In genomic region chr7:135159359-135160087, GRCh38 we compare ENCODE assay signal across 9 cellular contexts. TPM values are rescaled to one million over a fixed set of nuclear protein-coding genes. Genes with fewer than 3 reads are reported as not detected.
DNase-seq lines count a peak whose midpoint lies in the region; ATAC-seq and TF ChIP-seq lines count a peak whose summit lies in the region.
"Had no signal": no experiment of that assay in that cellular context is flagged by ENCODE, and none has a peak within 500 bp of the region (broad histone marks: within the 10 kb centered on the region; RNA-seq: fewer than 3 reads in every experiment).

No MANE protein-coding gene starts in this region.

- peaks cover 54% of the 10 kb centered on the region for H3K4me1 Mint-ChIP-seq in stimulated activated naive CD8-positive, alpha-beta T cell treated with anti-CD3 and anti-CD28 coated beads, Interleukin-15, Interleukin-2, amounts not matched to agents 100 ng/mL and 50 ng/mL, for 24 hours (ENCODE audit: low read depth)
- H3K4me1 Mint-ChIP-seq in activated T-helper 1 cell treated with anti-CD3 and anti-CD28 coated beads, Interleukin-12 subunit alpha, Interleukin-12 subunit beta, Interleukin-2, Interleukin-4 antibody, amounts not matched to agents 30 ng/mL and 10 ng/mL and 1 ng/mL, durations not matched to agents 14 hours and 24 hours and 36 hours (ENCODE audit: low read depth) = peaks cover 44% of the 10 kb centered on the region
- peaks cover 26% of the 10 kb centered on the region for H3K4me1 Mint-ChIP-seq in WTC11

- no peaks in the 10 kb centered on the region for H3K27me3 Mint-ChIP-seq in stimulated activated naive CD8-positive, alpha-beta T cell treated with anti-CD3 and anti-CD28 coated beads, Interleukin-15, Interleukin-2, amounts not matched to agents 100 ng/mL and 50 ng/mL, for 24 hours
- no peaks in the 10 kb centered on the region for H3K27me3 Mint-ChIP-seq in activated T-helper 1 cell treated with anti-CD3 and anti-CD28 coated beads, Interleukin-12 subunit alpha, Interleukin-12 subunit beta, Interleukin-2, Interleukin-4 antibody, amounts not matched to agents 30 ng/mL and 10 ng/mL and 1 ng/mL, durations not matched to agents 14 hours and 24 hours and 36 hours (ENCODE audit: insufficient read depth)
- peaks cover 5% of the 10 kb centered on the region for H3K27me3 Mint-ChIP-seq in WTC11 (ENCODE audit: low read depth)

- intact Hi-C loops in activated T-helper 1 cell treated with anti-CD3 and anti-CD28 coated beads, Interleukin-12 subunit alpha, Interleukin-12 subunit beta, Interleukin-2, Interleukin-4 antibody, amounts not matched to agents 30 ng/mL and 10 ng/mL and 1 ng/mL, durations not matched to agents 14 hours and 24 hours and 36 hours (cut with micrococcal nuclease) = loop anchor here (1.0 kb wide), 2 partner anchors 10 to 11 kb away; partner anchors contain the start of gene TMEM140

- no peak for TF ChIP-seq CTCF in WTC11 (IDR thresholded peaks at IDR 0.05)

- no peak overlapping the region for H3K4me3 Mint-ChIP-seq in stimulated activated naive CD8-positive, alpha-beta T cell treated with anti-CD3 and anti-CD28 coated beads, Interleukin-15, Interleukin-2, amounts not matched to agents 100 ng/mL and 50 ng/mL, for 24 hours
- peak overlapping the region; percentile 7 for H3K4me3 Mint-ChIP-seq in activated T-helper 1 cell treated with anti-CD3 and anti-CD28 coated beads, Interleukin-12 subunit alpha, Interleukin-12 subunit beta, Interleukin-2, Interleukin-4 antibody, amounts not matched to agents 30 ng/mL and 10 ng/mL and 1 ng/mL, durations not matched to agents 14 hours and 24 hours and 36 hours
- H3K4me3 Mint-ChIP-seq in WTC11 = no peak overlapping the region

- H3K9me3 Mint-ChIP-seq in stimulated activated naive CD8-positive, alpha-beta T cell treated with anti-CD3 and anti-CD28 coated beads, Interleukin-15, Interleukin-2, amounts not matched to agents 100 ng/mL and 50 ng/mL, for 24 hours = peaks cover 26% of the 10 kb centered on the region
- H3K9me3 Mint-ChIP-seq in activated T-helper 1 cell treated with anti-CD3 and anti-CD28 coated beads, Interleukin-12 subunit alpha, Interleukin-12 subunit beta, Interleukin-2, Interleukin-4 antibody, amounts not matched to agents 30 ng/mL and 10 ng/mL and 1 ng/mL, durations not matched to agents 14 hours and 24 hours and 36 hours = peaks cover 45% of the 10 kb centered on the region
- peaks cover 63% of the 10 kb centered on the region for H3K9me3 Mint-ChIP-seq in WTC11

- peak overlapping the region; percentile 88 for H3K27ac Mint-ChIP-seq in stimulated activated naive CD8-positive, alpha-beta T cell treated with anti-CD3 and anti-CD28 coated beads, Interleukin-15, Interleukin-2, amounts not matched to agents 100 ng/mL and 50 ng/mL, for 24 hours
- H3K27ac Mint-ChIP-seq in activated T-helper 1 cell treated with anti-CD3 and anti-CD28 coated beads, Interleukin-12 subunit alpha, Interleukin-12 subunit beta, Interleukin-2, Interleukin-4 antibody, amounts not matched to agents 30 ng/mL and 10 ng/mL and 1 ng/mL, durations not matched to agents 14 hours and 24 hours and 36 hours = peak overlapping the region; percentile 94
- H3K27ac Mint-ChIP-seq in WTC11 = no peak overlapping the region

- DNase-seq in stimulated activated naive CD8-positive, alpha-beta T cell treated with anti-CD3 and anti-CD28 coated beads, Interleukin-15, Interleukin-2, amounts not matched to agents 100 U/mL and 50 U/mL, for 24 hours = no peak
- no peak for DNase-seq in activated T-helper 1 cell treated with anti-CD3 and anti-CD28 coated beads, Interleukin-12 subunit alpha, Interleukin-12 subunit beta, Interleukin-2, Interleukin-4 antibody, amounts not matched to agents 30 ng/mL and 10 ng/mL and 1 ng/mL, durations not matched to agents 14 hours and 24 hours and 36 hours (ENCODE audit: low spot score)
- DNase-seq in kidney glomerular epithelial cell (lab: John Stamatoyannopoulos, UW) (peak; percentile 31), EL (no peak), medulla oblongata (ENCODE audit: extremely low spot score) (no peak), WTC11 (ENCODE audit: low spot score) (no peak)
- DNase-seq: activated CD8-positive, alpha-beta memory T cell treated with anti-CD3 and anti-CD28 coated beads, Interleukin-2, amount 50 U/mL, for 4 hours had no signal

- peaks cover 80% of the 10 kb centered on the region for H3K36me3 Mint-ChIP-seq in stimulated activated naive CD8-positive, alpha-beta T cell treated with anti-CD3 and anti-CD28 coated beads, Interleukin-15, Interleukin-2, amounts not matched to agents 100 ng/mL and 50 ng/mL, for 24 hours (ENCODE audit: low read depth)
- peaks cover 78% of the 10 kb centered on the region for H3K36me3 Mint-ChIP-seq in activated T-helper 1 cell treated with anti-CD3 and anti-CD28 coated beads, Interleukin-12 subunit alpha, Interleukin-12 subunit beta, Interleukin-2, Interleukin-4 antibody, amounts not matched to agents 30 ng/mL and 10 ng/mL and 1 ng/mL, durations not matched to agents 14 hours and 24 hours and 36 hours (ENCODE audit: low read depth)
- peaks cover 79% of the 10 kb centered on the region for H3K36me3 Mint-ChIP-seq in WTC11

- POLR2A ChIA-PET in WTC11 (lab: Charles Lee) = no interaction called here

- ATAC-seq in stimulated activated naive CD8-positive, alpha-beta T cell treated with anti-CD3 and anti-CD28 coated beads, Interleukin-15, Interleukin-2, amounts not matched to agents 100 U/mL and 50 U/mL, for 24 hours = no peak
- ATAC-seq in HG03469 (IDR thresholded peaks at IDR 0.05; ENCODE audit: unreplicated experiment) (no peak), WTC11 (no peak)

- CTCF ChIA-PET in WTC11 (lab: Charles Lee) = interaction anchor here (1.9 kb wide), 1 partner anchor 173 kb away, joined by 5 read pairs; the partner anchor contains the start of gene AGBL3

TF ChIP-seq in WTC11, 78 proteins besides CTCF, POLR2A, EP300 and RAD21 (continues in another document):
- TF ChIP-seq GTF2I (CRISPR knock-in tag; conservative IDR thresholded peaks at IDR 0.05) (no peak), ATF1 (CRISPR knock-in tag; IDR thresholded peaks at IDR 0.05) (no peak), PRDM15 (CRISPR knock-in tag; IDR thresholded peaks at IDR 0.05) (no peak), SMAD4 (CRISPR knock-in tag; IDR thresholded peaks at IDR 0.05) (no peak), ZBTB43 (CRISPR knock-in tag; IDR thresholded peaks at IDR 0.05) (no peak), EMX1 (CRISPR knock-in tag; IDR thresholded peaks at IDR 0.05) (no peak), ZNF263 (CRISPR knock-in tag; IDR thresholded peaks at IDR 0.05; ENCODE audit: low read depth) (no peak), PRRX2 (CRISPR knock-in tag; IDR thresholded peaks at IDR 0.05) (no peak), ZNF416 (CRISPR knock-in tag; IDR thresholded peaks at IDR 0.05) (no peak), IRF2 (CRISPR knock-in tag; IDR thresholded peaks at IDR 0.05; ENCODE audit: borderline replicate concordance, low read depth) (no peak)

RNA-seq across cellular contexts. Expression of gene CYREN, which starts 11.0 kb away (rescaled TPM):
- 58.8 and 58.9 TPM in 2 replicates for total RNA-seq in activated T-helper 1 cell treated with anti-CD3 and anti-CD28 coated beads, Interleukin-12 subunit alpha, Interleukin-12 subunit beta, Interleukin-2, Interleukin-4 antibody, amounts not matched to agents 30 ng/mL and 10 ng/mL and 1 ng/mL, durations not matched to agents 14 hours and 24 hours and 36 hours
- total RNA-seq in WTC11 (2021) = 37.9 to 43.0 TPM (median 41.4 TPM) in 3 replicates

RNA-seq across cellular contexts. Expression of gene TMEM140, which starts 11.7 kb away (rescaled TPM):
- 2.9 and 4.5 TPM in 2 replicates for total RNA-seq in activated T-helper 1 cell treated with anti-CD3 and anti-CD28 coated beads, Interleukin-12 subunit alpha, Interleukin-12 subunit beta, Interleukin-2, Interleukin-4 antibody, amounts not matched to agents 30 ng/mL and 10 ng/mL and 1 ng/mL, durations not matched to agents 14 hours and 24 hours and 36 hours
- 0.11 to 0.14 TPM in 2 of 3 replicates, not detected in the other for total RNA-seq in WTC11 (2021)

RNA-seq across cellular contexts. Expression of gene WDR91, which starts 51.8 kb away (rescaled TPM):
- total RNA-seq in activated T-helper 1 cell treated with anti-CD3 and anti-CD28 coated beads, Interleukin-12 subunit alpha, Interleukin-12 subunit beta, Interleukin-2, Interleukin-4 antibody, amounts not matched to agents 30 ng/mL and 10 ng/mL and 1 ng/mL, durations not matched to agents 14 hours and 24 hours and 36 hours = 34.6 and 35.4 TPM in 2 replicates
- total RNA-seq in WTC11 (2021) = 8.8 to 12.0 TPM (median 10.2 TPM) in 3 replicates
